In genomic region chr17:32277284-32277683, GRCh38 we compare ENCODE assay signal across 16 cellular contexts. TPM values are rescaled to one million over a fixed set of nuclear protein-coding genes. Genes with fewer than 3 reads are reported as not detected.
DNase-seq lines count a peak whose midpoint lies in the region; ATAC-seq, FAIRE-seq and TF ChIP-seq lines count a peak whose summit lies in the region.
"Had no signal": no experiment of that assay in that cellular context is flagged by ENCODE, and none has a peak within 500 bp of the region (broad histone marks: within the 10 kb centered on the region; RNA-seq: fewer than 3 reads in every experiment).

No MANE protein-coding gene starts in this region.

- intact Hi-C loops in mucosa of descending colon (cut with DNase I, micrococcal nuclease): no loop called here

- H3K79me2 ChIP-seq in hepatocyte: no peaks in the 10 kb centered on the region

- 63% methylated on average over 6 of the region's 6 CpGs for WGBS in hepatocyte (ENCODE audit: low lambda C conversion rate, missing lambda C conversion rate)

- FAIRE-seq in HTR-8/SVneo (lab: Jason Lieb, UNC): peak; percentile 49

- H3K36me3 ChIP-seq in hepatocyte (replicated peaks; ENCODE audit: insufficient read depth, low read depth) (no peaks in the 10 kb centered on the region), mucosa of descending colon (ENCODE audit: low read depth) (no peaks in the 10 kb centered on the region)
- H3K36me3 ChIP-seq: esophagus squamous epithelium, uterus had no signal

- no peak overlapping the region for H2AFZ ChIP-seq in hepatocyte

- no peaks in the 10 kb centered on the region for H4K20me1 ChIP-seq in hepatocyte (ENCODE audit: insufficient read depth, poor library complexity, severe bottlenecking)

- H3K27me3 ChIP-seq in hepatocyte: peaks cover 23% of the 10 kb centered on the region
- H3K27me3 ChIP-seq: uterus had no signal

- H3K27ac ChIP-seq in hepatocyte: no peak overlapping the region
- H3K27ac ChIP-seq: esophagus squamous epithelium, SK-N-MC, uterus had no signal

- no peak overlapping the region for H3K4me2 ChIP-seq in hepatocyte

- H3K9me3 ChIP-seq in hepatocyte (ENCODE audit: low read depth): no peaks in the 10 kb centered on the region
- H3K9me3 ChIP-seq in mucosa of descending colon: no peaks in the 10 kb centered on the region
- H3K9me3 ChIP-seq: esophagus squamous epithelium, uterus had no signal

- no peaks in the 10 kb centered on the region for H3K4me1 ChIP-seq in hepatocyte (ENCODE audit: insufficient read depth)
- H3K4me1 ChIP-seq in mucosa of descending colon (ENCODE audit: low read depth): no peaks in the 10 kb centered on the region
- H3K4me1 ChIP-seq: uterus had no signal

- H3K4me3 ChIP-seq in hepatocyte (no peak overlapping the region), mucosa of descending colon (no peak overlapping the region)
- H3K4me3 ChIP-seq: esophagus squamous epithelium, SK-N-MC, uterus had no signal

- TF ChIP-seq CTCF in hepatocyte (IDR thresholded peaks at IDR 0.05; ENCODE audit: poor library complexity): no peak
- no peak for TF ChIP-seq CTCF in mucosa of descending colon (IDR thresholded peaks at IDR 0.05)

- no peaks in the 10 kb centered on the region for H3K9me2 ChIP-seq in hepatocyte (replicated peaks; ENCODE audit: insufficient read depth)

- peak; percentile 52 for DNase-seq in AG08395 (ENCODE audit: low spot score)
- no peak for DNase-seq in HTR-8/SVneo (ENCODE audit: insufficient read length, low spot score)
- peak; percentile 85 for DNase-seq in astrocyte of the hippocampus (ENCODE audit: low read depth, low spot score)
- DNase-seq in hepatocyte (ENCODE audit: low spot score): peak; percentile 71
- no peak for DNase-seq in mucosa of descending colon
- DNase-seq in stimulated activated naive CD4-positive, alpha-beta T cell (lab: John Stamatoyannopoulos, UW): no peak
- no peak for DNase-seq in COR-L47 (lab: John Stamatoyannopoulos, UW)
- no peak for DNase-seq in NK-92 (lab: John Stamatoyannopoulos, UW; ENCODE audit: unreplicated experiment)
- DNase-seq: central memory CD4-positive, alpha-beta T cell; esophagus squamous epithelium; left cardiac atrium; NCI-H69; uterus had no signal

- no peak for ATAC-seq in mucosa of descending colon
- ATAC-seq: activated CD4-positive, CD25-positive, alpha-beta regulatory T cell treated with anti-CD3 and anti-CD28 coated beads, Interleukin-2, amount 50 U/mL, for 24 hours had no signal

RNA-seq across cellular contexts. Expression of gene RHBDL3, which starts 11.7 kb away (rescaled TPM):
- total RNA-seq in hepatocyte (0.36 and 0.70 TPM in 2 replicates), mucosa of descending colon (1 to 10 TPM in 2 of 3 donors, under 1 TPM in 1; 0.52 to 2.3 (median 1.3) TPM)
- polyA plus RNA-seq in hepatocyte: 0.18 and 0.28 TPM in 2 replicates
- total RNA-seq: MCF 10A had no signal

Comparison
In these comparisons a context has a peak if more than half of its experiments do, and no peak if none do; other contexts are left out.
1. DNase-seq: peak in AG08395 (single experiment), astrocyte of the hippocampus (single experiment) and hepatocyte (single experiment); none in HTR-8/SVneo (single experiment), mucosa of descending colon (0 of 3), stimulated activated naive CD4-positive, alpha-beta T cell (0 of 6), COR-L47 (single experiment) and NK-92 (single experiment).